Comparison of ENCODE assay signal across 14 cellular contexts in the genomic region with DNA sequence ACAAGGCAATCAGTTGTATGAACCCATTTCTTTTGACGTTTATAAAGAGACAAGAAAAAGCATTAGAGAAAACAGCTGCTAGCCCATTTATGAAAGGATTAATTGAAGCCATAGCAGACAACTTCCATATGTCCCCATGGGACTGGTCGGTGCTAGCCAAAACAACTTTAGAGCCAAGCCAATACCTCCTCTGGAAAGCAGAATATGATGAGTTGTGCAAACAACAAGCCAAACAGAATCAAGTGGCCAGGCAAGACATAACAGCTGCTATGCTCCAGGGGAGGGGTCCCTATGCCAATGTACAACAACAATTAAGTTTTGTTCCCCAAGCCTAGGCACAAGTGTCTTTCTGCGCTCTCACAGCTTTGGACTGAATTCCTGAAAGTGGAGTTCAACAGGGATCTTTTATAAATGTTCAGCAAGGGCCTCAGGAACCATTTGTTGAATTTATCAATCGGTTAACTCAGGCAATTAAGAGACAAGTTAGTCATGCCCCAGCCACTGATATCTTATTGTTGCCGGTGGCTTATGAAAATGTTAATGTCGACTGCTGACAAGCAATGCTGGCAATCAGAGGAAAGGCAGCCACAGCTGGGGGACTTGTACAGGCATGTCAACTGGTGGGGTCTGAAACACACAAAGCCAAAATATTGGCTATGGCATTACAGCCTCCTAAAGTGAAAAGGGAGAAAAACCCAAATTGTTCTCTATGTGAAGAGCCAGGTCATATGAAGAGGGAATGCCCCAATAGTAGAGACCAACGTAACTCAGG.
"Had no signal": no experiment of that assay in that cellular context is flagged by ENCODE, and none has a peak within 500 bp of the region (broad histone marks: within the 10 kb centered on the region; RNA-seq: fewer than 3 reads in every experiment).

No MANE protein-coding gene starts in this region.

- DNase-seq: activated CD4-positive, alpha-beta T cell treated with anti-CD3 and anti-CD28 coated beads for 48 hours; activated CD8-positive, alpha-beta T cell treated with anti-CD3 and anti-CD28 coated beads for 36 hours; activated gamma-delta T cell treated with Interleukin-2 at 50 U/mL for 16 hours; activated T-cell treated with anti-CD3 and anti-CD28 coated beads, Interleukin-2, amount 50 U/mL, for 48 hours; amniotic stem cell; body of pancreas; effector memory CD4-positive, alpha-beta T cell; foreskin melanocyte; lower lobe of right lung; midbrain; stimulated activated CD4-positive, alpha-beta T cell treated with anti-CD3 and anti-CD28 coated beads, Interleukin-12 subunit alpha, Interleukin-12 subunit beta, amount 100 ng/mL, for 4 hours; stimulated activated CD4-positive, alpha-beta T cell treated with anti-CD3 and anti-CD28 coated beads, Interleukin-2, amount 100 ng/mL, for 24 hours had no signal

- H3K27ac ChIP-seq: body of pancreas, lower lobe of right lung had no signal

- H3K4me3 ChIP-seq: body of pancreas, lower lobe of right lung had no signal

- H3K4me3 Mint-ChIP-seq: activated CD8-positive, alpha-beta T cell treated with anti-CD3 and anti-CD28 coated beads for 36 hours; activated naive CD8-positive, alpha-beta T cell; T-helper 1 cell treated with Interleukin-12 subunit alpha and Interleukin-12 subunit beta and Interleukin-4 antibody, amounts not matched to agents 30 μg/mL and 1 μg/mL, for 36 hours had no signal

- H3K27me3 Mint-ChIP-seq: activated CD8-positive, alpha-beta T cell treated with anti-CD3 and anti-CD28 coated beads for 36 hours; activated naive CD8-positive, alpha-beta T cell had no signal

- ATAC-seq: activated CD8-positive, alpha-beta T cell treated with anti-CD3 and anti-CD28 coated beads for 36 hours; body of pancreas; lower lobe of right lung had no signal

- H3K9me3 ChIP-seq: body of pancreas had no signal

- H3K36me3 ChIP-seq: lower lobe of right lung had no signal

- H3K27ac Mint-ChIP-seq: activated CD8-positive, alpha-beta T cell treated with anti-CD3 and anti-CD28 coated beads for 36 hours; activated naive CD8-positive, alpha-beta T cell; T-helper 1 cell treated with Interleukin-12 subunit alpha and Interleukin-12 subunit beta and Interleukin-4 antibody, amounts not matched to agents 30 μg/mL and 1 μg/mL, for 36 hours had no signal

- H3K36me3 Mint-ChIP-seq: activated naive CD8-positive, alpha-beta T cell had no signal

- H3K27me3 ChIP-seq: body of pancreas had no signal

- H3K4me1 ChIP-seq: body of pancreas, lower lobe of right lung had no signal
